ENCODE assay signal across 10 cellular contexts in the genomic region with DNA sequence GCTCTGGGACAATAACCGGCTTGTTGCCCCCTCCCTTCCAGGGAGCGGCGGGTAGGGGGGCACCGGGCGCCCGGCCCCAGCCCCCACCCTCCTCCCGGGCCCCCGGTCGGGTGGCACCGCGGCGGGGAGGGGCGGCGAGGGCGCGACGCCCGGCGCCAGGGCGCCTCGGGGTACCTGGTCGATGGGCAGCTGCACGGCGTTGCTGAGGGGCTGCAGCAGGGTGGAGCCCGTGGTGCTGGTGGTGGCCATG. TPM values are rescaled to one million over a fixed set of nuclear protein-coding genes. Genes with fewer than 3 reads are reported as not detected.
A peak's percentile ranks its signal among the peaks of the same experiment; 100 is the strongest.
DNase-seq lines count a peak whose midpoint lies in the region; ATAC-seq and TF ChIP-seq lines count a peak whose summit lies in the region.
"Had no signal": no experiment of that assay in that cellular context is flagged by ENCODE, and none has a peak within 500 bp of the region (broad histone marks: within the 10 kb centered on the region; RNA-seq: fewer than 3 reads in every experiment).

No MANE protein-coding gene starts in this region.

- H3K4me3 Mint-ChIP-seq in CD8-positive, alpha-beta memory T cell = no peak overlapping the region
- no peak overlapping the region for H3K4me3 Mint-ChIP-seq in activated CD4-positive, alpha-beta memory T cell treated with anti-CD3 and anti-CD28 coated beads for 36 hours

- POLR2A ChIA-PET in CD8-positive, alpha-beta memory T cell (lab: Charles Lee) = no interaction called here
- POLR2A ChIA-PET in activated CD4-positive, alpha-beta memory T cell treated with anti-CD3 and anti-CD28 coated beads for 36 hours (lab: Charles Lee) = interaction anchor here (0.6 kb wide), 1 partner anchor 458 kb away, joined by 4 read pairs; no protein-coding TSS in a partner anchor

- peaks cover 10 to 21% (median 19%) of the 10 kb centered on the region in 3 donors for H3K4me1 Mint-ChIP-seq in CD8-positive, alpha-beta memory T cell
- H3K4me1 Mint-ChIP-seq in activated CD4-positive, alpha-beta memory T cell treated with anti-CD3 and anti-CD28 coated beads for 36 hours (ENCODE audit: low read depth) = peaks cover 16% of the 10 kb centered on the region

- TF ChIP-seq CTCF in heart left ventricle (IDR thresholded peaks at IDR 0.05) (no peak), colonic mucosa (IDR thresholded peaks at IDR 0.05) (no peak), upper lobe of right lung (IDR thresholded peaks at IDR 0.05) (no peak)

- H3K36me3 ChIP-seq in heart left ventricle (no peaks in the 10 kb centered on the region), colonic mucosa (no peaks in the 10 kb centered on the region), upper lobe of right lung (no peaks in the 10 kb centered on the region)
- no peaks in the 10 kb centered on the region for H3K36me3 ChIP-seq in CD8-positive, alpha-beta memory T cell (ENCODE audit: insufficient read depth, low read length)

- H3K9me3 ChIP-seq in heart left ventricle = no peaks in the 10 kb centered on the region
- no peaks in the 10 kb centered on the region for H3K9me3 ChIP-seq in colonic mucosa
- H3K9me3 ChIP-seq in mononuclear cell (ENCODE audit: low read depth, low read length) = no peaks in the 10 kb centered on the region
- no peaks in the 10 kb centered on the region for H3K9me3 ChIP-seq in upper lobe of right lung
- H3K9me3 ChIP-seq in CD8-positive, alpha-beta memory T cell (ENCODE audit: low read length) = no peaks in the 10 kb centered on the region

- H3K27ac ChIP-seq in heart left ventricle (peak overlapping the region in 7 of 12 donors; percentile 10 to 64 (median 37)), colonic mucosa (peak overlapping the region; percentile 42), upper lobe of right lung (peak overlapping the region; percentile 47)
- no peak overlapping the region for H3K27ac ChIP-seq in CD8-positive, alpha-beta memory T cell (ENCODE audit: low read depth, low read length)

- H3K4me3 ChIP-seq in heart left ventricle (peak overlapping the region; percentile 60 to 96 (median 74)), colonic mucosa (peak overlapping the region; percentile 75), mononuclear cell (ENCODE audit: low read length) (peak overlapping the region; percentile 47), upper lobe of right lung (peak overlapping the region; percentile 74)
- H3K4me3 ChIP-seq in CD8-positive, alpha-beta memory T cell (ENCODE audit: low read length) = no peak overlapping the region

- WGBS in heart left ventricle, 4 donors = 0 to 1% (median 0%) methylated on average over 5 to 25 of the region's 25 CpGs; no CpG with 5 or more reads in 1 of the 4 donors

- H3K4me1 ChIP-seq in heart left ventricle = peaks cover 0 to 21% (median 3%) of the 10 kb centered on the region in 12 donors
- no peaks in the 10 kb centered on the region for H3K4me1 ChIP-seq in colonic mucosa
- peaks cover 17% of the 10 kb centered on the region for H3K4me1 ChIP-seq in mononuclear cell (ENCODE audit: insufficient read depth, low read length)
- H3K4me1 ChIP-seq in upper lobe of right lung = peaks cover 7% of the 10 kb centered on the region
- H3K4me1 ChIP-seq in CD8-positive, alpha-beta memory T cell (ENCODE audit: insufficient read depth, low read length) = peaks cover 4% of the 10 kb centered on the region

- H3K27ac Mint-ChIP-seq in CD8-positive, alpha-beta memory T cell = no peak overlapping the region
- no peak overlapping the region for H3K27ac Mint-ChIP-seq in activated CD4-positive, alpha-beta memory T cell treated with anti-CD3 and anti-CD28 coated beads for 36 hours
- H3K27ac Mint-ChIP-seq: activated naive CD8-positive, alpha-beta T cell treated with anti-CD3 and anti-CD28 coated beads, Interleukin-2, amount 10 ng/mL, durations not matched to agents 7 days and 5 days; natural killer cell treated with Interleukin-12 subunit alpha and Interleukin-12 subunit beta and Interleukin-15 and Interleukin-18, amount 100 ng/mL, for 72 hours had no signal

- H3K27me3 Mint-ChIP-seq in CD8-positive, alpha-beta memory T cell = peaks cover 8 to 9% of the 10 kb centered on the region in 2 donors
- H3K27me3 Mint-ChIP-seq in activated CD4-positive, alpha-beta memory T cell treated with anti-CD3 and anti-CD28 coated beads for 36 hours = peaks cover 5% of the 10 kb centered on the region

- peaks cover 0 to 1% (median 0%) of the 10 kb centered on the region in 3 donors for H3K36me3 Mint-ChIP-seq in CD8-positive, alpha-beta memory T cell
- no peaks in the 10 kb centered on the region for H3K36me3 Mint-ChIP-seq in activated CD4-positive, alpha-beta memory T cell treated with anti-CD3 and anti-CD28 coated beads for 36 hours
- H3K36me3 Mint-ChIP-seq: activated naive CD8-positive, alpha-beta T cell treated with anti-CD3 and anti-CD28 coated beads, Interleukin-2, amount 10 ng/mL, durations not matched to agents 7 days and 5 days; natural killer cell treated with Interleukin-12 subunit alpha and Interleukin-12 subunit beta and Interleukin-15 and Interleukin-18, amount 100 ng/mL, for 72 hours had no signal

- H3K27me3 ChIP-seq in heart left ventricle (no peaks in the 10 kb centered on the region), colonic mucosa (no peaks in the 10 kb centered on the region), mononuclear cell (ENCODE audit: insufficient read depth, low read length) (peaks cover 8% of the 10 kb centered on the region), upper lobe of right lung (no peaks in the 10 kb centered on the region)
- H3K27me3 ChIP-seq in CD8-positive, alpha-beta memory T cell (ENCODE audit: insufficient read depth, low read length, poor library complexity, severe bottlenecking) = no peaks in the 10 kb centered on the region

- no peak for TF ChIP-seq POLR2A in heart left ventricle (IDR thresholded peaks at IDR 0.05)

- CTCF ChIA-PET in CD8-positive, alpha-beta memory T cell (lab: Charles Lee) = no interaction called here
- CTCF ChIA-PET in activated CD4-positive, alpha-beta memory T cell treated with anti-CD3 and anti-CD28 coated beads for 36 hours (lab: Charles Lee) = no interaction called here

- intact Hi-C loops in heart left ventricle (cut with DNase I) = loop anchor here in 1 of 10 donors (10.0 kb wide), 1 partner anchor 168 kb away; the partner anchor contains the start of gene KIDINS220
- intact Hi-C loops in left ventricle myocardium superior (cut with micrococcal nuclease) = no loop called here
- intact Hi-C loops in colonic mucosa (cut with DNase I) = no loop called here
- intact Hi-C loops in upper lobe of right lung (cut with DNase I) = no loop called here
- intact Hi-C loops in activated CD4-positive, alpha-beta memory T cell treated with anti-CD3 and anti-CD28 coated beads for 36 hours (cut with micrococcal nuclease) = loop anchor here (5.0 kb wide), 1 partner anchor 166 kb away; the partner anchor contains the start of gene KIDINS220

- DNase-seq in heart left ventricle (peak in 1 of 5 donors; percentile 10), left ventricle myocardium superior (no peak), colonic mucosa (no peak), upper lobe of right lung (no peak), NCI-H748 treated with DMSO at 0.1 percent for 48 hours (lab: John Stamatoyannopoulos, UW) (no peak)
- DNase-seq in CD8-positive, alpha-beta memory T cell = no peak
- no peak for DNase-seq in activated CD4-positive, alpha-beta memory T cell treated with anti-CD3 and anti-CD28 coated beads for 36 hours

- ATAC-seq in heart left ventricle (no peak), left ventricle myocardium superior (no peak), upper lobe of right lung (no peak)

- H3K9me3 Mint-ChIP-seq in CD8-positive, alpha-beta memory T cell = no peaks in the 10 kb centered on the region
- H3K9me3 Mint-ChIP-seq in activated CD4-positive, alpha-beta memory T cell treated with anti-CD3 and anti-CD28 coated beads for 36 hours = no peaks in the 10 kb centered on the region
- H3K9me3 Mint-ChIP-seq: activated naive CD8-positive, alpha-beta T cell treated with anti-CD3 and anti-CD28 coated beads, Interleukin-2, amount 10 ng/mL, durations not matched to agents 7 days and 5 days; natural killer cell treated with Interleukin-12 subunit alpha and Interleukin-12 subunit beta and Interleukin-15 and Interleukin-18, amount 100 ng/mL, for 72 hours had no signal

- peak overlapping the region; percentile 73 to 87 for H3K9ac ChIP-seq in colonic mucosa (ENCODE audit: low read depth in 2 of 2, low read length in 2 of 2)

RNA-seq across cellular contexts. Expression of gene MBOAT2, which starts 0.2 kb away (rescaled TPM):
- total RNA-seq in heart left ventricle (10 to 100 TPM; 12.9 to 34.9 (median 17.3) TPM), left ventricle myocardium superior (15.5 TPM), colonic mucosa (10 to 100 TPM; 34.3 to 51.1 TPM), mononuclear cell (9.2 TPM), upper lobe of right lung (31.4 TPM)
- 10 to 100 TPM in 1 of 2 donors, 1 to 10 TPM in 1; 4.5 to 16.1 TPM for polyA plus RNA-seq in heart left ventricle
- total RNA-seq in CD8-positive, alpha-beta memory T cell = 1 to 10 TPM; 3.2 to 3.3 TPM
- 0.62 TPM for polyA plus RNA-seq in CD8-positive, alpha-beta memory T cell
- 1 to 10 TPM; 6.4 to 7.0 TPM for total RNA-seq in activated CD4-positive, alpha-beta memory T cell treated with anti-CD3 and anti-CD28 coated beads for 36 hours
